ENCODE assay signal across 8 cellular contexts in the genomic region with DNA sequence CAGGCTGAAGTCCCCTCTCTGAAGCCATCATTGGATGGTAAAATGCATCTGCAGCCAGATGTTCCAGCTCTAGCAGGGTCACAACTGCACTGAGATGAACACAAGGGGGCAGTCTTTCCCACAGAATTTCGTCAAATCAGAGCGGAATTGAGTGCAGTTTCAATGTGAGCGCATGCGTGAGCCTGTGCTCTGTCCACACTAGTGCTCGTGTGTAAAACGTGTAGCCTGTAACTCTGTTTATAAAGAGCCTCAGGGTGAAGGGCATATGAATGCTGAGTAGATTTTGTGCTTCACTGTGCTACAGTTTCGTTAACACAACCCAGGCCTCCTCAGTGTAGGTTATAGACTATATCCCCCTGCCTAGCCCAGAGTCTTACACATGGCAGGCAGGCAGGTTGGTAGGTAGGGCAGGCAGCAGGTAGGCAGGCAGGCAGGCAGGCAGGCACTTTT.
A peak's percentile ranks its signal among the peaks of the same experiment; 100 is the strongest.
DNase-seq lines count a peak whose midpoint lies in the region; ATAC-seq, FAIRE-seq and TF ChIP-seq lines count a peak whose summit lies in the region.

No MANE protein-coding gene starts in this region.

- peak; percentile 83 for TF ChIP-seq CTCF in AG04450 (IDR thresholded peaks at IDR 0.05; ENCODE audit: low read depth, low read length)
- TF ChIP-seq CTCF in WI38 (IDR thresholded peaks at IDR 0.05; ENCODE audit: low read depth, low read length), result peak; percentile 76
- TF ChIP-seq CTCF in cardiac fibroblast (IDR thresholded peaks at IDR 0.05; ENCODE audit: low read depth, low read length), result peak; percentile 77

- H3K9me3 ChIP-seq in AG04450 (ENCODE audit: control insufficient read depth, insufficient read depth, low read length), result no peaks in the 10 kb centered on the region

- H3K27ac ChIP-seq in AG04450 (ENCODE audit: low read depth, low read length), result no peak overlapping the region

- POLR2A ChIA-PET in AG04450 (lab: Yijun Ruan, JAX), result no interaction called here

- peak; percentile 70 for FAIRE-seq in GM18507 (lab: Jason Lieb, UNC)

- DNase-seq in AG04450 (ENCODE audit: low read depth, low spot score) (peak; percentile 39), GM18507 (ENCODE audit: extremely low spot score, insufficient read length, low read depth) (peak; percentile 39), NCI-H2107 treated with DMSO at 0.1 percent for 48 hours (lab: John Stamatoyannopoulos, UW; ENCODE audit: unreplicated experiment) (peak; percentile 22), cardiac fibroblast (ENCODE audit: low read depth in 2 of 2) (peak; percentile 87), kidney tubule cell (ENCODE audit: low spot score) (peak; percentile 69)
- DNase-seq in stimulated activated CD4-positive, alpha-beta T cell treated with anti-CD3 and anti-CD28 coated beads, Interleukin-4, amount 100 ng/mL, for 24 hours, result peak; percentile 85

- peak; percentile 96 for ATAC-seq in HG02973 (IDR thresholded peaks at IDR 0.05; ENCODE audit: unreplicated experiment)

- H3K4me3 ChIP-seq in AG04450 (ENCODE audit: low read depth, low read length) (no peak overlapping the region), WI38 (ENCODE audit: low read depth, low read length) (no peak overlapping the region), cardiac fibroblast (replicated peaks in 1 of 2; ENCODE audit: low read depth in 2 of 2, low read length in 2 of 2) (no peak overlapping the region)

- peaks cover 5% of the 10 kb centered on the region for H3K27me3 ChIP-seq in AG04450 (ENCODE audit: control insufficient read depth, insufficient read depth, low read length)

- CTCF ChIA-PET in AG04450 (lab: Charles Lee), result interaction anchor here (0.6 to 0.9 kb wide), 3 partner anchors 9 to 22 kb away, joined by 3 to 4 read pairs (median 3); no protein-coding TSS in a partner anchor

Comparison
In these comparisons a context has a peak if more than half of its experiments do, and no peak if none do; other contexts are left out.
1. DNase-seq: peak in every context shown above with its lines; median percentile 87 in cardiac fibroblast; 85 in stimulated activated CD4-positive, alpha-beta T cell treated with anti-CD3 and anti-CD28 coated beads, Interleukin-4, amount 100 ng/mL, for 24 hours; 69 in kidney tubule cell; 39 in AG04450; 39 in GM18507; 22 in NCI-H2107 treated with DMSO at 0.1 percent for 48 hours.